Comparison of ENCODE assay signal across 20 cellular contexts in genomic region chr7:134648456-134648855, GRCh38. TPM values are rescaled to one million over a fixed set of nuclear protein-coding genes. Genes with fewer than 3 reads are reported as not detected.
DNase-seq lines count a peak whose midpoint lies in the region; ATAC-seq, FAIRE-seq and TF ChIP-seq lines count a peak whose summit lies in the region.
"Had no signal": no experiment of that assay in that cellular context is flagged by ENCODE, and none has a peak within 500 bp of the region (broad histone marks: within the 10 kb centered on the region; RNA-seq: fewer than 3 reads in every experiment).

No MANE protein-coding gene starts in this region.

- 0 out of 2 replicates have a peak overlapping the region, but pooled peaks have one; percentile 29 for H3K4ac ChIP-seq in IMR-90 (ENCODE audit: low read depth, low read length)

- peaks cover 11% of the 10 kb centered on the region for H3K9me1 ChIP-seq in IMR-90 (ENCODE audit: insufficient read depth, low read length)

- no peak for TF ChIP-seq CTCF in IMR-90 (conservative IDR thresholded peaks at IDR 0.05; ENCODE audit: low read depth, low read length)
- no peak for TF ChIP-seq CTCF in GM12878 (IDR thresholded peaks at IDR 0.05 in 2 of 3, conservative IDR thresholded peaks at IDR 0.05 in 1 of 3; ENCODE audit: control insufficient read depth in 2 of 3, extremely low read depth in 1 of 3, insufficient read depth in 1 of 3, low read depth in 3 of 3, low read length in 3 of 3)
- no peak for TF ChIP-seq CTCF in smooth muscle cell (IDR thresholded peaks at IDR 0.05; ENCODE audit: borderline replicate concordance, insufficient read depth, poor library complexity, severe bottlenecking)

- no peaks in the 10 kb centered on the region for H3K9me3 Mint-ChIP-seq in activated CD8-positive, alpha-beta memory T cell treated with anti-CD3 and anti-CD28 coated beads, Interleukin-2, amount 10 ng/mL, durations not matched to agents 7 days and 5 days (ENCODE audit: low read depth)
- H3K9me3 Mint-ChIP-seq: memory B cell, naive B cell had no signal

- H2BK120ac ChIP-seq in IMR-90 (ENCODE audit: low read depth, low read length), result 0 out of 2 replicates have a peak overlapping the region, but pooled peaks have one; percentile 29

- peaks cover 3% of the 10 kb centered on the region for H3K79me2 ChIP-seq in GM12878 (ENCODE audit: control insufficient read depth, insufficient read depth, low read length)
- H3K79me2 ChIP-seq in smooth muscle cell (ENCODE audit: low read depth), result peaks cover 60% of the 10 kb centered on the region

- TF ChIP-seq RAD21 in IMR-90 (IDR thresholded peaks at IDR 0.05; ENCODE audit: low read length) (no peak), GM12878 (IDR thresholded peaks at IDR 0.05; ENCODE audit: insufficient read depth, low read depth, low read length) (no peak)

- no peak for ATAC-seq in activated CD8-positive, alpha-beta memory T cell treated with anti-CD3 and anti-CD28 coated beads, Interleukin-2, amount 10 ng/mL, durations not matched to agents 7 days and 5 days
- ATAC-seq in IMR-90 (ENCODE audit: low read depth) (no peak), GM12878 (no peak), HG03378 (IDR thresholded peaks at IDR 0.05; ENCODE audit: unreplicated experiment) (no peak)

- H3K56ac ChIP-seq in IMR-90 (ENCODE audit: extremely low read depth, insufficient read depth, low read length), result no peak overlapping the region

- peaks cover 15% of the 10 kb centered on the region for H3K36me3 Mint-ChIP-seq in activated CD8-positive, alpha-beta memory T cell treated with anti-CD3 and anti-CD28 coated beads, Interleukin-2, amount 10 ng/mL, durations not matched to agents 7 days and 5 days

- H3K36me3 ChIP-seq in IMR-90 (ENCODE audit: control insufficient read depth, insufficient read depth, low read length) (no peaks in the 10 kb centered on the region), GM12878 (ENCODE audit: control insufficient read depth in 2 of 2, insufficient read depth in 2 of 2, low read length in 1 of 2) (no peaks in the 10 kb centered on the region), smooth muscle cell (ENCODE audit: low read depth) (no peaks in the 10 kb centered on the region)

- no peak overlapping the region for H4K8ac ChIP-seq in IMR-90 (ENCODE audit: low read depth in 2 of 2, low read length in 2 of 2)

- H4K20me1 ChIP-seq in IMR-90 (ENCODE audit: insufficient read depth, low read length), result no peaks in the 10 kb centered on the region
- no peaks in the 10 kb centered on the region for H4K20me1 ChIP-seq in GM12878 (ENCODE audit: control insufficient read depth, insufficient read depth)
- peaks cover 11% of the 10 kb centered on the region for H4K20me1 ChIP-seq in smooth muscle cell (ENCODE audit: low read depth)

- no peak overlapping the region for H3K18ac ChIP-seq in IMR-90 (ENCODE audit: low read depth, low read length)

- CTCF ChIA-PET in activated CD8-positive, alpha-beta memory T cell treated with anti-CD3 and anti-CD28 coated beads, Interleukin-2, amount 10 ng/mL, durations not matched to agents 7 days and 5 days (lab: Charles Lee), result interaction anchor here (1.2 to 4.6 kb wide), 6 partner anchors 9 to 53 kb away, joined by 5 to 41 read pairs (median 8); no protein-coding TSS in a partner anchor
- CTCF ChIA-PET in IMR-90 (lab: Yijun Ruan, JAX) (interaction anchor here (0.9 to 3.0 kb wide), 3 partner anchors 10 to 108 kb away, joined by 3 to 9 read pairs (median 9); no protein-coding TSS in a partner anchor), GM12878 (lab: Yijun Ruan, JAX) (interaction anchor here (0.8 to 7.0 kb wide), 7 partner anchors 9 to 561 kb away, joined by 3 to 107 read pairs (median 6); no protein-coding TSS in a partner anchor)

- peak overlapping the region; percentile 9; the same call in 1 of the 2 replicates for H3K27ac ChIP-seq in IMR-90 (ENCODE audit: insufficient read depth, low read length)
- H3K27ac ChIP-seq in GM12878 (ENCODE audit: control insufficient read depth, insufficient read depth), result no peak overlapping the region
- no peak overlapping the region for H3K27ac ChIP-seq in smooth muscle cell (ENCODE audit: low read depth)
- H3K27ac ChIP-seq: dorsolateral prefrontal cortex had no signal

- no peaks in the 10 kb centered on the region for H3K27me3 ChIP-seq in IMR-90 (ENCODE audit: control insufficient read depth, insufficient read depth, low read length)
- no peaks in the 10 kb centered on the region for H3K27me3 ChIP-seq in GM12878 (replicated peaks in 1 of 2; ENCODE audit: control insufficient read depth in 2 of 2, insufficient read depth in 2 of 2, low read length in 1 of 2)
- H3K27me3 ChIP-seq in smooth muscle cell (ENCODE audit: low read depth), result no peaks in the 10 kb centered on the region
- H3K27me3 ChIP-seq: dorsolateral prefrontal cortex had no signal

- H3K4me1 Mint-ChIP-seq in activated CD8-positive, alpha-beta memory T cell treated with anti-CD3 and anti-CD28 coated beads, Interleukin-2, amount 10 ng/mL, durations not matched to agents 7 days and 5 days, result peaks cover 36% of the 10 kb centered on the region

- no peak overlapping the region for H2AK9ac ChIP-seq in IMR-90 (replicated peaks; ENCODE audit: low read depth, low read length, poor library complexity)

- no peak for TF ChIP-seq EP300 in GM12878 (IDR thresholded peaks at IDR 0.05; ENCODE audit: borderline replicate concordance in 1 of 2, control insufficient read depth in 1 of 2, low read depth in 2 of 2, low read length in 2 of 2)

- no peak overlapping the region for H4K91ac ChIP-seq in IMR-90 (ENCODE audit: insufficient read depth, low read depth, low read length)

- TF ChIP-seq POLR2A in IMR-90 (IDR thresholded peaks at IDR 0.05; ENCODE audit: low read depth, low read length), result no peak
- TF ChIP-seq POLR2A in GM12878 (IDR thresholded peaks at IDR 0.05; ENCODE audit: low read depth, low read length), result no peak

- H3K23ac ChIP-seq in IMR-90 (ENCODE audit: low read depth, low read length), result 0 out of 2 replicates have a peak overlapping the region, but pooled peaks have one; percentile 15

- peaks cover 2% of the 10 kb centered on the region for H3F3A ChIP-seq in smooth muscle cell (ENCODE audit: low read depth)

- no peak overlapping the region for H4K5ac ChIP-seq in IMR-90 (ENCODE audit: low read depth, low read length)

- H3K14ac ChIP-seq in IMR-90 (replicated peaks; ENCODE audit: low read depth, low read length), result no peak overlapping the region; the same call in 1 of the 2 replicates

- H3K4me3 ChIP-seq in IMR-90 (ENCODE audit: insufficient read depth, low read depth, low read length) (no peak overlapping the region), GM12878 (peak overlapping the region; percentile 85; the same call in 1 of the 2 replicates), smooth muscle cell (no peak overlapping the region)

- H2BK20ac ChIP-seq in IMR-90 (ENCODE audit: low read depth, low read length), result no peak overlapping the region; the same call in 1 of the 2 replicates

- dilution Hi-C loops in IMR-90 (cut with HindIII; ENCODE audit: low sequenced_read_pairs, unreplicated experiment), result no loop called here

- H2AK5ac ChIP-seq in IMR-90 (ENCODE audit: low read depth, low read length), result no peak overlapping the region

- H2BK5ac ChIP-seq in IMR-90 (ENCODE audit: low read depth, low read length, poor library complexity, severe bottlenecking), result no peak overlapping the region

- H3K4me3 Mint-ChIP-seq in activated CD8-positive, alpha-beta memory T cell treated with anti-CD3 and anti-CD28 coated beads, Interleukin-2, amount 10 ng/mL, durations not matched to agents 7 days and 5 days, result no peak overlapping the region

- RAD21 ChIA-PET in GM12878 (lab: Charles Lee; ENCODE audit: unreplicated experiment), result interaction anchor here (1.4 to 6.2 kb wide), 8 partner anchors 9 to 626 kb away, joined by 3 to 81 read pairs (median 5); partner anchors contain the start of gene AGBL3

- no CpG with 5 or more reads among the region's 6 CpGs for WGBS in IMR-90 (ENCODE audit: extremely low coverage in 2 of 2, insufficient read length in 1 of 2), 2 experiments
- 39% methylated on average over 6 of the region's 6 CpGs for WGBS in GM12878 (ENCODE audit: insufficient coverage, insufficient replicate concordance, low lambda C conversion rate, missing lambda C conversion rate)
- 97% methylated on average over 6 of the region's 6 CpGs for WGBS in smooth muscle cell (ENCODE audit: low lambda C conversion rate)

- H3K27me3 Mint-ChIP-seq in activated CD8-positive, alpha-beta memory T cell treated with anti-CD3 and anti-CD28 coated beads, Interleukin-2, amount 10 ng/mL, durations not matched to agents 7 days and 5 days, result no peaks in the 10 kb centered on the region
- H3K27me3 Mint-ChIP-seq: memory B cell, naive B cell, progenitor cell of endocrine pancreas had no signal

- H3K27ac Mint-ChIP-seq in activated CD8-positive, alpha-beta memory T cell treated with anti-CD3 and anti-CD28 coated beads, Interleukin-2, amount 10 ng/mL, durations not matched to agents 7 days and 5 days, result peak overlapping the region; percentile 66
- H3K27ac Mint-ChIP-seq: memory B cell, progenitor cell of endocrine pancreas had no signal

- H3K4me1 ChIP-seq in IMR-90 (ENCODE audit: control insufficient read depth, insufficient read depth, low read length) (peaks cover 7% of the 10 kb centered on the region), GM12878 (ENCODE audit: control insufficient read depth, insufficient read depth, low read length) (0 out of 2 replicates have a peak, but pooled peaks cover 3% of the 10 kb centered on the region), smooth muscle cell (ENCODE audit: low read depth) (peaks cover 9% of the 10 kb centered on the region)

- DNase-seq in activated CD8-positive, alpha-beta memory T cell treated with anti-CD3 and anti-CD28 coated beads, Interleukin-2, amount 10 ng/mL, durations not matched to agents 7 days and 5 days, result no peak
- DNase-seq in activated CD8-positive, alpha-beta memory T cell treated with anti-CD3 and anti-CD28 coated beads, Interleukin-2, amount 50 U/mL, for 48 hours, result no peak
- DNase-seq in IMR-90 (no peak), GM12878 (ENCODE audit: low read depth, low spot score) (no peak), smooth muscle cell (lab: John Stamatoyannopoulos, UW; ENCODE audit: unreplicated experiment) (no peak), AG20443 (ENCODE audit: low spot score) (no peak), foreskin melanocyte (no peak)
- DNase-seq: ACHN; amniotic stem cell; DMS79; dorsolateral prefrontal cortex; naive B cell; NCI-H1048; NCI-H2081 treated with DMSO at 0.1 percent for 48 hours; NCI-H510A; stimulated activated CD4-positive, alpha-beta T cell treated with anti-CD3 and anti-CD28 coated beads, Interleukin-2, amount 100 ng/mL, for 24 hours had no signal

- SMC1A ChIA-PET in GM12878 (lab: Charles Lee; ENCODE audit: uncharacterized antibody, unreplicated experiment), result interaction anchor here (0.6 to 7.5 kb wide), 9 partner anchors 9 to 390 kb away, joined by 3 to 124 read pairs (median 5); no protein-coding TSS in a partner anchor

- POLR2A ChIA-PET in IMR-90 (lab: Charles Lee; ENCODE audit: unreplicated experiment), result interaction anchor here (0.5 kb wide), 1 partner anchor 65 kb away, joined by 3 read pairs; no protein-coding TSS in a partner anchor
- POLR2A ChIA-PET in GM12878 (lab: Charles Lee), result interaction anchor here (0.6 to 6.3 kb wide), 9 partner anchors 10 to 1323 kb away, joined by 3 to 78 read pairs (median 5); no protein-coding TSS in a partner anchor

- BruUV-seq in IMR-90 (replicated peaks; lab: Mats Ljungman, UMichigan) (no TSS peak), GM12878 (replicated peaks; lab: Mats Ljungman, UMichigan) (no TSS peak)

- intact Hi-C loops in IMR-90 (cut with micrococcal nuclease), result loop anchor here (5.0 kb wide), 1 partner anchor 129 kb away; the partner anchor contains the start of gene CALD1
- intact Hi-C loops in GM12878 (cut with micrococcal nuclease; ENCODE audit: unreplicated experiment), result loop anchor here (5.0 kb wide), 1 partner anchor 524 kb away; the partner anchor contains the start of gene CYREN

- in situ Hi-C loops in IMR-90 (cut with MboI; ENCODE audit: low sequenced_read_pairs), result no loop called here
- in situ Hi-C loops in GM12878 (cut with MboI), result loop anchor here (10.0 kb wide), 1 partner anchor 516 kb away; no protein-coding TSS in a partner anchor

- H3K9me3 ChIP-seq in IMR-90 (ENCODE audit: control insufficient read depth, insufficient read depth, low read length) (no peaks in the 10 kb centered on the region), GM12878 (replicated peaks; ENCODE audit: control insufficient read depth, insufficient read depth, low read length) (no peaks in the 10 kb centered on the region), smooth muscle cell (replicated peaks; ENCODE audit: low read depth) (no peaks in the 10 kb centered on the region)

- H3K9ac ChIP-seq in IMR-90 (ENCODE audit: low read depth, low read length) (no peak overlapping the region), GM12878 (ENCODE audit: control insufficient read depth, insufficient read depth, low read length) (no peak overlapping the region), smooth muscle cell (ENCODE audit: low read depth) (no peak overlapping the region)

- no peak for FAIRE-seq in GM12878 (lab: Jason Lieb, UNC)
- FAIRE-seq: frontal cortex had no signal

- no peak overlapping the region for H2BK15ac ChIP-seq in IMR-90 (ENCODE audit: low read depth, low read length)

- H2AFZ ChIP-seq in IMR-90 (replicated peaks; ENCODE audit: low read length, poor library complexity) (no peak overlapping the region), GM12878 (ENCODE audit: control insufficient read depth, low read depth, low read length) (no peak overlapping the region), smooth muscle cell (ENCODE audit: low read depth) (no peak overlapping the region)

- peaks cover 12 to 53% of the 10 kb centered on the region in 2 experiments for H3K79me1 ChIP-seq in IMR-90 (ENCODE audit: low read depth in 1 of 2, low read length in 2 of 2)

- peak overlapping the region; percentile 33; the same call in 1 of the 2 replicates for H3K4me2 ChIP-seq in IMR-90 (ENCODE audit: low read depth, low read length)
- peak overlapping the region; percentile 69 for H3K4me2 ChIP-seq in GM12878 (ENCODE audit: control insufficient read depth, insufficient read depth)
- peak overlapping the region; percentile 67 for H3K4me2 ChIP-seq in smooth muscle cell

RNA-seq across cellular contexts. Expression of gene BPGM, which starts 1.8 kb away (rescaled TPM):
- 10 to 100 TPM; 18.6 to 19.7 TPM for total RNA-seq in activated CD8-positive, alpha-beta memory T cell treated with anti-CD3 and anti-CD28 coated beads, Interleukin-2, amount 10 ng/mL, durations not matched to agents 7 days and 5 days
- total RNA-seq in IMR-90 (2012; rRNA removed) (18.8 and 32.8 TPM in 2 replicates), GM12878 (2014; rRNA removed) (10.0 and 13.2 TPM in 2 replicates), GM12878 (2014; rRNA removed; fragmentation: Illumina TruSeq; extraction: Trizol) (14.9 and 15.4 TPM in 2 replicates), GM12878 (2021) (9.0 and 9.4 TPM in 2 replicates), smooth muscle cell (65.1 and 73.2 TPM in 2 replicates)
- polyA plus RNA-seq in IMR-90 (2012; rRNA removed) (16.8 and 20.0 TPM in 2 replicates), GM12878 (2011; rRNA removed) (17.1 and 23.6 TPM in 2 replicates), GM12878 (2014; fragmentation: Illumina TruSeq; extraction: Trizol) (15.8 and 19.8 TPM in 2 replicates), GM12878 (2014; fragmentation: Nextera tagmentation; extraction: Ambion mirVana) (10 to 100 TPM; 18.4 to 20.1 TPM), GM12878 (2014; rRNA removed) (9.3 and 14.2 TPM in 2 replicates), GM12878 (2016; fragmentation: Nextera tagmentation; extraction: Ambion mirVana) (10 to 100 TPM; 13.6 to 15.1 TPM), smooth muscle cell (53.8 and 76.9 TPM in 2 replicates)
- polyA plus RNA-seq in IMR-90 (2012; cell fraction: cytosol; rRNA removed), result 5.1 and 9.8 TPM in 2 replicates
- 1.6 and 14.7 TPM in 2 replicates for polyA plus RNA-seq in IMR-90 (2012; cell fraction: nucleus; rRNA removed; ENCODE audit: low replicate concordance)
- 7.5 and 10.8 TPM in 2 replicates for total RNA-seq in GM12878 (2013; cell fraction: nucleolus; rRNA removed)
- polyA plus RNA-seq in GM12878 (2011; ENCODE audit: low read depth), result 7.3 TPM
- polyA plus RNA-seq in GM12878 (2011; cell fraction: cytosol; rRNA removed), result 8.0 and 8.4 TPM in 2 replicates
- 4.6 and 5.1 TPM in 2 replicates for polyA plus RNA-seq in GM12878 (2011; cell fraction: nucleus; rRNA removed)
- 9.4 and 9.8 TPM in 2 replicates for polyA plus RNA-seq in GM12878 (2012)
- 7.6 and 9.0 TPM in 2 replicates for polyA minus RNA-seq in GM12878 (2011; rRNA and poly(A)+ RNA removed)
- 2.1 and 2.8 TPM in 2 replicates for polyA minus RNA-seq in GM12878 (2011; cell fraction: cytosol; rRNA and poly(A)+ RNA removed)
- 2.5 and 3.9 TPM in 2 replicates for polyA minus RNA-seq in GM12878 (2011; cell fraction: nucleus; rRNA and poly(A)+ RNA removed)
